Comparison of ENCODE assay signal across 27 cellular contexts in genomic region chr7:55514546-55515265, GRCh38. TPM values are rescaled to one million over a fixed set of nuclear protein-coding genes. Genes with fewer than 3 reads are reported as not detected.
DNase-seq lines count a peak whose midpoint lies in the region; ATAC-seq, FAIRE-seq and TF ChIP-seq lines count a peak whose summit lies in the region.
"Had no signal": no experiment of that assay in that cellular context is flagged by ENCODE, and none has a peak within 500 bp of the region (broad histone marks: within the 10 kb centered on the region; RNA-seq: fewer than 3 reads in every experiment).

No MANE protein-coding gene starts in this region.

- H3K27ac ChIP-seq in right cardiac atrium (ENCODE audit: low read length) (no peak overlapping the region), left ventricle myocardium inferior (replicated peaks) (no peak overlapping the region), VCaP (peak overlapping the region; percentile 54; the same call in 1 of the 2 replicates), HepG2 (ENCODE audit: extremely low read length, insufficient read depth, low read length) (no peak overlapping the region), stomach (peak overlapping the region in 1 of 5 donors; percentile 15), coronary artery (no peak overlapping the region)
- H3K27ac ChIP-seq in effector memory CD4-positive, alpha-beta T cell (ENCODE audit: insufficient read depth, low read length, poor library complexity, severe bottlenecking), result no peak overlapping the region
- H3K27ac ChIP-seq: brain microvascular endothelial cell, SK-N-MC, uterus had no signal

- no peak overlapping the region for H3K4me2 ChIP-seq in HepG2 (ENCODE audit: low read depth, low read length)

- in situ Hi-C loops in HepG2 (cut with HindIII; ENCODE audit: extremely low pct_ligation_motif_present, low pct_unique_long_range_greater_than_20kb), result no loop called here

- ATAC-seq in right cardiac atrium, result peak; percentile 15 to 20
- peak; percentile 39; the same call in 2 of the 3 replicates for ATAC-seq in HepG2
- ATAC-seq in SK-N-SH treated with all-trans-retinoic acid at 6 μM for 48 hours, result no peak
- ATAC-seq: activated CD8-positive, alpha-beta memory T cell treated with anti-CD3 and anti-CD28 coated beads, Interleukin-2, amount 10 ng/mL, durations not matched to agents 7 days and 5 days; activated naive CD8-positive, alpha-beta T cell treated with anti-CD3 and anti-CD28 coated beads, Interleukin-2, amount 50 U/mL, for 24 hours had no signal

- intact Hi-C loops in right cardiac atrium (cut with DNase I) (no loop called here), left ventricle myocardium inferior (cut with micrococcal nuclease) (no loop called here), HepG2 (cut with micrococcal nuclease; ENCODE audit: unreplicated experiment) (no loop called here), stomach (cut with DNase I; ENCODE audit: low total_unique reads) (no loop called here)

- TF ChIP-seq EP300 in HepG2 (IDR thresholded peaks at IDR 0.05; ENCODE audit: low read depth in 2 of 2, low read length in 2 of 2) (no peak), HepG2 (CRISPR knock-in tag; IDR thresholded peaks at IDR 0.05; ENCODE audit: borderline replicate concordance) (no peak), stomach (IDR thresholded peaks at IDR 0.05) (no peak)

- H3K9ac ChIP-seq in HepG2 (ENCODE audit: insufficient read depth, low read depth, low read length), result no peak overlapping the region

- CTCF ChIA-PET in HepG2 (lab: Yijun Ruan, JAX; ENCODE audit: low intra/inter-chr PET ratio, low total read pairs), result no interaction called here

- DNase-seq in right cardiac atrium (no peak), left ventricle myocardium inferior (no peak), HepG2 (ENCODE audit: low spot score) (no peak), stomach (no peak), coronary artery (ENCODE audit: low spot score) (no peak)
- no peak for DNase-seq in effector memory CD4-positive, alpha-beta T cell
- DNase-seq: activated CD4-positive, alpha-beta T cell treated with anti-CD3 and anti-CD28 coated beads for 4 hours; activated CD8-positive, alpha-beta memory T cell treated with anti-CD3 and anti-CD28 coated beads, Interleukin-2, amount 10 ng/mL, durations not matched to agents 7 days and 5 days; activated naive CD8-positive, alpha-beta T cell treated with anti-CD3 and anti-CD28 coated beads, Interleukin-2, amount 50 U/mL, for 24 hours; brain microvascular endothelial cell; Calu3; cortex of kidney; HCEC 1CT; NCI-H1105 treated with DMSO at 0.1 percent for 48 hours; NCI-H2081 treated with DMSO at 0.1 percent for 48 hours; NCI-H510A; NK-92 treated with Interleukin-12 subunit alpha and Interleukin-12 subunit beta, amount 100 ng/mL, for 24 hours; occipital lobe; retina; stimulated activated CD4-positive, alpha-beta T cell treated with anti-CD3 and anti-CD28 coated beads, Interleukin-12 subunit alpha, Interleukin-12 subunit beta, amount 100 ng/mL, for 4 hours; uterus had no signal

- no peaks in the 10 kb centered on the region for H4K20me1 ChIP-seq in HepG2 (ENCODE audit: insufficient read depth, low read length)

- TF ChIP-seq RAD21 in HepG2 (CRISPR knock-in tag; IDR thresholded peaks at IDR 0.05), result no peak

- H3K9me3 ChIP-seq in right cardiac atrium (ENCODE audit: control insufficient read depth, low read length), result no peaks in the 10 kb centered on the region
- H3K9me3 ChIP-seq in left ventricle myocardium inferior (replicated peaks), result no peaks in the 10 kb centered on the region
- H3K9me3 ChIP-seq in HepG2 (ENCODE audit: low read length), result no peaks in the 10 kb centered on the region
- H3K9me3 ChIP-seq in stomach, result no peaks in the 10 kb centered on the region
- no peaks in the 10 kb centered on the region for H3K9me3 ChIP-seq in effector memory CD4-positive, alpha-beta T cell (ENCODE audit: control insufficient read depth, low read length)
- H3K9me3 ChIP-seq: uterus had no signal

- H3K4me3 ChIP-seq in right cardiac atrium (ENCODE audit: low read length), result no peak overlapping the region
- H3K4me3 ChIP-seq in left ventricle myocardium inferior, result no peak overlapping the region
- H3K4me3 ChIP-seq in HepG2 (replicated peaks in 1 of 3; ENCODE audit: insufficient read depth in 1 of 3, low read depth in 2 of 3, low read length in 3 of 3), result no peak overlapping the region
- peak overlapping the region in 1 of 4 donors; percentile 8 for H3K4me3 ChIP-seq in stomach
- H3K4me3 ChIP-seq in effector memory CD4-positive, alpha-beta T cell (ENCODE audit: insufficient read depth, low read depth, low read length, poor library complexity, severe bottlenecking), result no peak overlapping the region
- no peak overlapping the region for H3K4me3 ChIP-seq in coronary artery
- H3K4me3 ChIP-seq: SK-N-MC, uterus had no signal

- H2AFZ ChIP-seq in HepG2 (ENCODE audit: low read length), result no peak overlapping the region

- H3K4me1 ChIP-seq in right cardiac atrium (ENCODE audit: control insufficient read depth, insufficient read depth, low read length) (no peaks in the 10 kb centered on the region), left ventricle myocardium inferior (peaks cover 33% of the 10 kb centered on the region), HepG2 (ENCODE audit: insufficient read depth, low read length) (no peaks in the 10 kb centered on the region), stomach (peaks cover 0 to 21% (median 10%) of the 10 kb centered on the region in 4 donors)
- H3K4me1 ChIP-seq in effector memory CD4-positive, alpha-beta T cell (ENCODE audit: control insufficient read depth, insufficient read depth, low read length, poor library complexity, severe bottlenecking), result peaks cover 14% of the 10 kb centered on the region

- no peak for TF ChIP-seq CTCF in left ventricle myocardium inferior (IDR thresholded peaks at IDR 0.05; ENCODE audit: borderline replicate concordance)
- no peak for TF ChIP-seq CTCF in VCaP (conservative IDR thresholded peaks at IDR 0.05)
- TF ChIP-seq CTCF in HepG2 (CRISPR knock-in tag; IDR thresholded peaks at IDR 0.05), result no peak
- TF ChIP-seq CTCF in stomach (IDR thresholded peaks at IDR 0.05), result no peak
- no peak for TF ChIP-seq CTCF in coronary artery (IDR thresholded peaks at IDR 0.05)

- H3K27me3 ChIP-seq in right cardiac atrium (ENCODE audit: control insufficient read depth, insufficient read depth), result no peaks in the 10 kb centered on the region
- H3K27me3 ChIP-seq in left ventricle myocardium inferior (ENCODE audit: low read depth), result no peaks in the 10 kb centered on the region
- no peaks in the 10 kb centered on the region for H3K27me3 ChIP-seq in HepG2 (ENCODE audit: control insufficient read depth in 1 of 2, insufficient read depth in 2 of 2, low read length in 2 of 2)
- H3K27me3 ChIP-seq in stomach, result no peaks in the 10 kb centered on the region
- H3K27me3 ChIP-seq in effector memory CD4-positive, alpha-beta T cell (replicated peaks; ENCODE audit: control insufficient read depth, insufficient read depth, low read length, poor library complexity, severe bottlenecking), result no peaks in the 10 kb centered on the region
- H3K27me3 ChIP-seq: brain microvascular endothelial cell, uterus had no signal

- TF ChIP-seq POLR2A in HepG2 (IDR thresholded peaks at IDR 0.05; ENCODE audit: insufficient read depth in 1 of 2, low read depth in 2 of 2, low read length in 2 of 2) (no peak), stomach (IDR thresholded peaks at IDR 0.05) (no peak)

- WGBS in right cardiac atrium, result 92% methylated on average over 6 of the region's 6 CpGs
- 96% methylated on average over 4 of the region's 6 CpGs for WGBS in HepG2 (ENCODE audit: low lambda C conversion rate)
- WGBS in stomach, 5 donors, result 88 to 91% (median 89%) methylated on average over 5 to 6 of the region's 6 CpGs

- no peaks in the 10 kb centered on the region for H3K79me2 ChIP-seq in HepG2 (ENCODE audit: insufficient read depth, low read length)

- H3K36me3 ChIP-seq in left ventricle myocardium inferior (peaks cover 14% of the 10 kb centered on the region), HepG2 (replicated peaks in 1 of 2; ENCODE audit: control insufficient read depth in 1 of 2, insufficient read depth in 2 of 2, low read length in 2 of 2) (peaks cover 11 to 35% of the 10 kb centered on the region in 2 experiments), stomach (peaks cover 17 to 66% (median 54%) of the 10 kb centered on the region in 4 donors)
- H3K36me3 ChIP-seq in effector memory CD4-positive, alpha-beta T cell (ENCODE audit: control insufficient read depth, insufficient read depth, low read length), result peaks cover 45% of the 10 kb centered on the region
- H3K36me3 ChIP-seq: uterus had no signal

- POLR2A ChIA-PET in HepG2 (lab: Yijun Ruan, JAX), result no interaction called here

- BruUV-seq in HepG2 (replicated peaks; lab: Mats Ljungman, UMichigan), result no TSS peak

- no peak for FAIRE-seq in HepG2 (lab: Jason Lieb, UNC)
- FAIRE-seq: A204.1, endothelial cell of umbilical vein, HTR-8/SVneo had no signal

TF ChIP-seq in SK-N-SH treated with all-trans-retinoic acid at 6 μM for 48 hours, 23 proteins besides CTCF, POLR2A, EP300 and RAD21 (continues in another document):
- no peak for TF ChIP-seq ZFP3 (CRISPR knock-in tag; IDR thresholded peaks at IDR 0.05)

RNA-seq across cellular contexts. Expression of gene VOPP1, which starts 57.6 kb away (rescaled TPM):
- total RNA-seq in right cardiac atrium (10 to 100 TPM; 19.0 to 21.8 (median 21.0) TPM), left ventricle myocardium inferior (23.7 TPM), HepG2 (2016; rRNA removed; fragmentation: Illumina TruSeq; extraction: Trizol) (49.9 and 55.3 TPM in 2 replicates), stomach (100 to 1,000 TPM in 1 of 5 donors, 10 to 100 TPM in 4; 19.6 to 117 (median 79.7) TPM)
- polyA plus RNA-seq in right cardiac atrium (12.7 TPM), HepG2 (2011; rRNA removed) (21.3 and 21.8 TPM in 2 replicates), stomach (10 to 100 TPM; 14.0 to 27.3 (median 26.0) TPM)
- total RNA-seq in HepG2 (2016; cell fraction: cytosol; rRNA removed; fragmentation: Illumina TruSeq; extraction: Trizol; ENCODE audit: low read depth), result 29.6 and 31.7 TPM in 2 replicates
- 43.7 and 56.7 TPM in 2 replicates for total RNA-seq in HepG2 (2016; cell fraction: insoluble cytoplasmic fraction; rRNA removed; fragmentation: Illumina TruSeq; extraction: Trizol)
- 74.9 and 78.9 TPM in 2 replicates for total RNA-seq in HepG2 (2016; cell fraction: membrane; rRNA removed; fragmentation: Illumina TruSeq; extraction: Trizol)
- 43.5 and 50.2 TPM in 2 replicates for total RNA-seq in HepG2 (2016; cell fraction: nucleus; rRNA removed; fragmentation: Illumina TruSeq; extraction: Trizol)
- 21.1 and 24.6 TPM in 2 replicates for polyA plus RNA-seq in HepG2 (2011; cell fraction: cytosol; rRNA removed)
- 12.5 and 14.4 TPM in 2 replicates for polyA plus RNA-seq in HepG2 (2011; cell fraction: nucleus; rRNA removed)
- 24.1 and 26.8 TPM in 2 replicates for polyA plus RNA-seq in HepG2 (2012)
- polyA plus RNA-seq in HepG2 (2016; cell fraction: cytosol; fragmentation: Illumina TruSeq; extraction: Trizol; ENCODE audit: low read depth), result 32.1 and 36.4 TPM in 2 replicates
- polyA plus RNA-seq in HepG2 (2016; cell fraction: insoluble cytoplasmic fraction; fragmentation: Illumina TruSeq; extraction: Trizol; ENCODE audit: low read depth), result 38.0 and 40.3 TPM in 2 replicates
- 62.2 and 67.1 TPM in 2 replicates for polyA plus RNA-seq in HepG2 (2016; cell fraction: membrane; fragmentation: Illumina TruSeq; extraction: Trizol; ENCODE audit: low read depth)
- 49.8 and 50.9 TPM in 2 replicates for polyA plus RNA-seq in HepG2 (2016; cell fraction: nucleus; fragmentation: Illumina TruSeq; extraction: Trizol; ENCODE audit: insufficient read depth, low read depth)
- polyA minus RNA-seq in HepG2 (2011; rRNA and poly(A)+ RNA removed; ENCODE audit: low replicate concordance), result 59.2 and 63.5 TPM in 2 replicates
- 28.0 and 28.5 TPM in 2 replicates for polyA minus RNA-seq in HepG2 (2011; cell fraction: cytosol; rRNA and poly(A)+ RNA removed)
- polyA minus RNA-seq in HepG2 (2011; cell fraction: nucleus; rRNA and poly(A)+ RNA removed), result 19.4 and 23.2 TPM in 2 replicates
